ENCODE assay signal across 8 cellular contexts in the genomic region with DNA sequence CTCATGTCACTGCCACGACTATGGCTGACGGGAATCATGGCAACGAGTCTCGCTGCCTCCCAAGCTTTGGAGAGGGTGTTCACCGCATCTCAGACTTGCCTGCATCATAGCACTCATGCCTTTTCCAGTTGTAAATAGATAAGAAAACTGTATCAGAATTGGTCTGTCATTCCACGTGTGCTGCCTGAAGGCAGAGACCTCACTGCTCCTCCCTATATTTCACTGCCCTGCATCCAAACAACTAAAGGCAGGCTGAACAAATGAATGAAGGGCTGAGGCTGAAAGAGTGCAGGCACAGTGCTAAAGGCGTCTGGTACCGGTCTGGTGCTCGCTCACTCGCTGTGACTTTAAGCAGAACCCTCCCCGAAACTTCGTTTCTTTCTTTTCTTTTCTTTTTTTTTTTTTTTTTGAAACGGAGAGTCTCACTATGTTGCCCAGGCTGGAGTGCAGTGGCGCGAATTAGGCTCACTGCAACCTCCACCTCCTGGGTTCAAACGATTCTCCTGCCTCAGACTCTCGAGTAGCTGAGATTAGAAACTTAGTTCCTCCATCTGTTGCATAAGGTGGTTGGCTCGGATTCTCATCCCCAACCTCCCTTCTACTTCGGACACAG. TPM values are rescaled to one million over a fixed set of nuclear protein-coding genes. Genes with fewer than 3 reads are reported as not detected.
A peak's percentile ranks its signal among the peaks of the same experiment; 100 is the strongest.
DNase-seq lines count a peak whose midpoint lies in the region; ATAC-seq, FAIRE-seq and TF ChIP-seq lines count a peak whose summit lies in the region.

No MANE protein-coding gene starts in this region.

- H3K27ac ChIP-seq in cardiac muscle cell (peak overlapping the region; percentile 47), OCI-LY1 (ENCODE audit: low read depth, low read length, poor library complexity, severe bottlenecking) (no peak overlapping the region), endothelial cell of umbilical vein (ENCODE audit: insufficient read depth, low read depth, low read length) (peak overlapping the region; percentile 4), neuronal stem cell (replicated peaks; ENCODE audit: low read length) (no peak overlapping the region)

- no peak overlapping the region for H2BK12ac ChIP-seq in neuronal stem cell (ENCODE audit: low read length)

- no peak overlapping the region for H2BK120ac ChIP-seq in neuronal stem cell (ENCODE audit: low read depth, low read length)

- H3K9me2 ChIP-seq in OCI-LY1 (ENCODE audit: low read depth, low read length) = no peaks in the 10 kb centered on the region

- H3K9me3 ChIP-seq in cardiac muscle cell (ENCODE audit: low read depth) (no peaks in the 10 kb centered on the region), OCI-LY1 (ENCODE audit: low read length) (no peaks in the 10 kb centered on the region), endothelial cell of umbilical vein (replicated peaks; ENCODE audit: control insufficient read depth, insufficient read depth, low read length) (no peaks in the 10 kb centered on the region), neuronal stem cell (replicated peaks in 1 of 2; ENCODE audit: control insufficient read depth in 2 of 2, insufficient read depth in 1 of 2, low read depth in 1 of 2, low read length in 2 of 2) (no peaks in the 10 kb centered on the region)

- H3K36me3 ChIP-seq in cardiac muscle cell (no peaks in the 10 kb centered on the region), OCI-LY1 (ENCODE audit: insufficient read depth, low read length) (peaks cover 6% of the 10 kb centered on the region), endothelial cell of umbilical vein (ENCODE audit: control insufficient read depth in 2 of 2, extremely low read depth in 1 of 2, insufficient read depth in 2 of 2, low read length in 2 of 2) (no peaks in the 10 kb centered on the region), neuronal stem cell (replicated peaks in 1 of 2; ENCODE audit: control insufficient read depth in 2 of 2, insufficient read depth in 2 of 2, low read length in 2 of 2) (peaks cover 0 to 5% of the 10 kb centered on the region in 2 donors)

- peak overlapping the region; percentile 68 for H3K9ac ChIP-seq in OCI-LY1 (ENCODE audit: low read length)
- H3K9ac ChIP-seq in endothelial cell of umbilical vein (replicated peaks; ENCODE audit: extremely low read depth, insufficient read depth, low read length) = peak overlapping the region; percentile 49
- H3K9ac ChIP-seq in neuronal stem cell (ENCODE audit: low read depth, low read length, poor library complexity) = peak overlapping the region; percentile 97

- H3K18ac ChIP-seq in neuronal stem cell (ENCODE audit: low read length) = no peak overlapping the region

- H3K23ac ChIP-seq in neuronal stem cell (ENCODE audit: low read depth, low read length, poor library complexity) = peak overlapping the region; percentile 87

- H3F3A ChIP-seq in OCI-LY1 (ENCODE audit: insufficient read depth, low read length) = no peaks in the 10 kb centered on the region

- TF ChIP-seq CTCF in cardiac muscle cell (IDR thresholded peaks at IDR 0.05; ENCODE audit: low read depth, low read length) (no peak), OCI-LY1 (IDR thresholded peaks at IDR 0.05; ENCODE audit: low read length) (no peak), endothelial cell of umbilical vein (IDR thresholded peaks at IDR 0.05; ENCODE audit: extremely low read depth in 1 of 2, insufficient read depth in 1 of 2, low read depth in 1 of 2, low read length in 2 of 2) (no peak)

- no peak for TF ChIP-seq POLR2A in endothelial cell of umbilical vein (IDR thresholded peaks at IDR 0.05; ENCODE audit: low read depth, low read length)
- TF ChIP-seq POLR2A in H54 (IDR thresholded peaks at IDR 0.05; ENCODE audit: low read depth, low read length) = no peak

- no peak overlapping the region for H2BK15ac ChIP-seq in neuronal stem cell (ENCODE audit: low read length)

- no peak overlapping the region for H2BK5ac ChIP-seq in neuronal stem cell (ENCODE audit: low read length)

- POLR2A ChIA-PET in endothelial cell of umbilical vein (lab: Charles Lee) = interaction anchor here (0.7 to 1.5 kb wide), 4 partner anchors 16 to 167 kb away, joined by 3 to 5 read pairs (median 4); partner anchors contain the start of gene UROD

- H3K4me3 ChIP-seq in cardiac muscle cell (peak overlapping the region; percentile 48), OCI-LY1 (ENCODE audit: low read depth, low read length, poor library complexity, severe bottlenecking) (peak overlapping the region; percentile 89), endothelial cell of umbilical vein (replicated peaks in 1 of 3; ENCODE audit: insufficient read depth in 1 of 3, low read depth in 1 of 3, low read length in 3 of 3) (peak overlapping the region; percentile 42 to 89 (median 67)), neuronal stem cell (ENCODE audit: low read length in 2 of 2) (peak overlapping the region; percentile 86 to 94)

- no peak overlapping the region for H4K8ac ChIP-seq in neuronal stem cell (ENCODE audit: low read depth, low read length)

- ATAC-seq in Right ventricle myocardium inferior = no peak
- ATAC-seq in HG02970 (IDR thresholded peaks at IDR 0.05; ENCODE audit: low FRiP score, unreplicated experiment) = no peak

- peaks cover 4% of the 10 kb centered on the region for H3K79me1 ChIP-seq in neuronal stem cell (ENCODE audit: low read depth, low read length)

- no peak overlapping the region for H2AFZ ChIP-seq in OCI-LY1 (ENCODE audit: low read length)
- peak overlapping the region; percentile 86 for H2AFZ ChIP-seq in endothelial cell of umbilical vein (ENCODE audit: low read depth, low read length)
- peak overlapping the region; percentile 88 for H2AFZ ChIP-seq in neuronal stem cell (ENCODE audit: low read length)

- WGBS in neuronal stem cell (ENCODE audit: extremely low coverage in 2 of 2, insufficient read length in 2 of 2, insufficient replicate concordance in 1 of 2), 2 donors = no CpG with 5 or more reads among the region's 19 CpGs

- H3K27me3 ChIP-seq in cardiac muscle cell (no peaks in the 10 kb centered on the region), OCI-LY1 (ENCODE audit: insufficient read depth, low read length) (no peaks in the 10 kb centered on the region), endothelial cell of umbilical vein (ENCODE audit: control insufficient read depth in 2 of 2, insufficient read depth in 2 of 2, low read length in 2 of 2) (no peaks in the 10 kb centered on the region), neuronal stem cell (ENCODE audit: control insufficient read depth in 3 of 3, insufficient read depth in 3 of 3, low read depth in 1 of 3, low read length in 3 of 3) (no peaks in the 10 kb centered on the region)

- H3K4ac ChIP-seq in neuronal stem cell (ENCODE audit: low read length) = no peak overlapping the region

- no peaks in the 10 kb centered on the region for H4K20me1 ChIP-seq in OCI-LY1 (ENCODE audit: insufficient read depth, low read length)
- H4K20me1 ChIP-seq in endothelial cell of umbilical vein (replicated peaks; ENCODE audit: control insufficient read depth, extremely low read depth, insufficient read depth, low read length) = no peaks in the 10 kb centered on the region

- H3K4me1 ChIP-seq in cardiac muscle cell (ENCODE audit: low read depth) (peaks cover 6% of the 10 kb centered on the region), OCI-LY1 (ENCODE audit: insufficient read depth, low read length, severe bottlenecking) (peaks cover 15% of the 10 kb centered on the region), endothelial cell of umbilical vein (ENCODE audit: control insufficient read depth, extremely low read depth, insufficient read depth, low read length) (peaks cover 8% of the 10 kb centered on the region), neuronal stem cell (ENCODE audit: control insufficient read depth in 2 of 2, insufficient read depth in 1 of 2, low read depth in 1 of 2, low read length in 2 of 2) (peaks cover 4 to 6% of the 10 kb centered on the region in 2 donors)

- dilution Hi-C loops in endothelial cell of umbilical vein (cut with MboI; ENCODE audit: extremely low pct_ligation_motif_present, low sequenced_read_pairs) = no loop called here

- peaks cover 21% of the 10 kb centered on the region for H3K79me2 ChIP-seq in OCI-LY1 (ENCODE audit: insufficient read depth, low read length)
- peaks cover 9% of the 10 kb centered on the region for H3K79me2 ChIP-seq in endothelial cell of umbilical vein (ENCODE audit: control insufficient read depth, insufficient read depth, low read length)

- DNase-seq in cardiac muscle cell (ENCODE audit: low read depth in 1 of 2, low spot score in 1 of 2) = peak in 1 of 2 donors; percentile 9
- DNase-seq in Right ventricle myocardium inferior (ENCODE audit: missing footprints) = no peak
- DNase-seq in endothelial cell of umbilical vein (ENCODE audit: low read depth, low spot score) = peak; percentile 23
- DNase-seq in neuronal stem cell (ENCODE audit: low spot score) = no peak
- no peak for DNase-seq in H54 (ENCODE audit: insufficient read length, low spot score)
- DNase-seq in NCI-H1436 treated with DMSO at 0.1 percent for 48 hours (lab: John Stamatoyannopoulos, UW) = no peak

- no peak overlapping the region for H2AK5ac ChIP-seq in neuronal stem cell (ENCODE audit: low read depth, low read length)

- BruUV-seq in endothelial cell of umbilical vein (replicated peaks; lab: Mats Ljungman, UMichigan) = TSS peak; percentile 43

- FAIRE-seq in endothelial cell of umbilical vein (lab: Jason Lieb, UNC) (no peak), H54 (lab: Jason Lieb, UNC) (no peak)

- CTCF ChIA-PET in endothelial cell of umbilical vein (lab: Charles Lee) = interaction anchor here (0.6 to 2.3 kb wide), 10 partner anchors 16 to 186 kb away, joined by 3 to 15 read pairs (median 3); partner anchors contain the start of genes HECTD3, PLK3, PTCH2 and UROD

- H3K4me2 ChIP-seq in OCI-LY1 (ENCODE audit: low read length) = peak overlapping the region; percentile 98
- peak overlapping the region; percentile 66 for H3K4me2 ChIP-seq in endothelial cell of umbilical vein (ENCODE audit: insufficient read depth, low read length)
- peak overlapping the region; percentile 95 for H3K4me2 ChIP-seq in neuronal stem cell (ENCODE audit: insufficient read depth, low read length, poor library complexity, severe bottlenecking)

- H4K91ac ChIP-seq in neuronal stem cell (ENCODE audit: low read depth, low read length, poor library complexity) = no peak overlapping the region

- peak overlapping the region; percentile 40 for H3K14ac ChIP-seq in neuronal stem cell (ENCODE audit: low read length)

- intact Hi-C loops in Right ventricle myocardium inferior (cut with DNase I) = loop anchor here (2.0 kb wide), 1 partner anchor 27 kb away; the partner anchor contains the start of gene UROD
- intact Hi-C loops in endothelial cell of umbilical vein (cut with micrococcal nuclease) = loop anchor here (1.0 to 2.0 kb wide), 6 partner anchors 16 to 317 kb away; partner anchors contain the start of gene UROD

- H3K9me1 ChIP-seq in endothelial cell of umbilical vein (replicated peaks; ENCODE audit: control insufficient read depth, extremely low read depth, insufficient read depth, low read length) = no peaks in the 10 kb centered on the region

RNA-seq across cellular contexts. Expression of gene EIF2B3, which starts 0.5 kb away (rescaled TPM):
- 20.7 and 22.8 TPM in 2 replicates for total RNA-seq in cardiac muscle cell
- 39.7 and 62.6 TPM in 2 replicates for polyA plus RNA-seq in cardiac muscle cell
- 41.8 TPM for total RNA-seq in Right ventricle myocardium inferior
- 39.6 and 45.1 TPM in 2 replicates for total RNA-seq in endothelial cell of umbilical vein
- polyA plus RNA-seq in endothelial cell of umbilical vein = 25.7 and 28.4 TPM in 2 replicates
- polyA plus RNA-seq in endothelial cell of umbilical vein (2011; cell fraction: cytosol; rRNA removed) = 39.1 and 42.6 TPM in 2 replicates
- polyA plus RNA-seq in endothelial cell of umbilical vein (2011; cell fraction: nucleus; rRNA removed) = 25.2 and 32.6 TPM in 2 replicates
- polyA plus RNA-seq in endothelial cell of umbilical vein (2012) = 32.2 and 54.6 TPM in 2 replicates
- polyA minus RNA-seq in endothelial cell of umbilical vein = 34.9 and 39.8 TPM in 2 replicates
- 12.0 TPM for polyA minus RNA-seq in endothelial cell of umbilical vein (2011; cell fraction: cytosol; rRNA and poly(A)+ RNA removed)
- polyA minus RNA-seq in endothelial cell of umbilical vein (2011; cell fraction: nucleus; rRNA and poly(A)+ RNA removed) = 37.8 and 43.4 TPM in 2 replicates
- polyA plus RNA-seq in neuronal stem cell (2013, experiment 1 of 2) = 23.1 TPM
- 24.6 TPM for polyA plus RNA-seq in neuronal stem cell (2013, experiment 2 of 2)

RNA-seq across cellular contexts. Expression of gene HECTD3, which starts 25.3 kb away (rescaled TPM):
- total RNA-seq in cardiac muscle cell (22.5 TPM in 2 replicates), Right ventricle myocardium inferior (25.7 TPM), endothelial cell of umbilical vein (72.6 and 80.0 TPM in 2 replicates)
- polyA plus RNA-seq in cardiac muscle cell (22.5 and 28.1 TPM in 2 replicates), endothelial cell of umbilical vein (114 and 130 TPM in 2 replicates)
- polyA plus RNA-seq in endothelial cell of umbilical vein (2011; cell fraction: cytosol; rRNA removed) = 60.6 and 62.0 TPM in 2 replicates
- 211 and 218 TPM in 2 replicates for polyA plus RNA-seq in endothelial cell of umbilical vein (2011; cell fraction: nucleus; rRNA removed)
- 51.9 and 52.8 TPM in 2 replicates for polyA plus RNA-seq in endothelial cell of umbilical vein (2012)
- 123 and 125 TPM in 2 replicates for polyA minus RNA-seq in endothelial cell of umbilical vein
- polyA minus RNA-seq in endothelial cell of umbilical vein (2011; cell fraction: cytosol; rRNA and poly(A)+ RNA removed) = 18.9 TPM
- 40.1 and 41.0 TPM in 2 replicates for polyA minus RNA-seq in endothelial cell of umbilical vein (2011; cell fraction: nucleus; rRNA and poly(A)+ RNA removed)
- polyA plus RNA-seq in neuronal stem cell (2013, experiment 1 of 2) = 14.3 TPM
- 14.3 TPM for polyA plus RNA-seq in neuronal stem cell (2013, experiment 2 of 2)

RNA-seq across cellular contexts. Expression of gene UROD, which starts 26.2 kb away (rescaled TPM):
- 110 and 142 TPM in 2 replicates for total RNA-seq in cardiac muscle cell
- polyA plus RNA-seq in cardiac muscle cell = 200 and 237 TPM in 2 replicates
- 71.7 TPM for total RNA-seq in Right ventricle myocardium inferior
- total RNA-seq in endothelial cell of umbilical vein = 187 and 192 TPM in 2 replicates
- polyA plus RNA-seq in endothelial cell of umbilical vein = 636 and 661 TPM in 2 replicates
- 439 and 454 TPM in 2 replicates for polyA plus RNA-seq in endothelial cell of umbilical vein (2011; cell fraction: cytosol; rRNA removed)
- 684 and 752 TPM in 2 replicates for polyA plus RNA-seq in endothelial cell of umbilical vein (2011; cell fraction: nucleus; rRNA removed)
- 165 and 193 TPM in 2 replicates for polyA plus RNA-seq in endothelial cell of umbilical vein (2012)
- polyA minus RNA-seq in endothelial cell of umbilical vein = 334 and 362 TPM in 2 replicates
- 47.6 TPM for polyA minus RNA-seq in endothelial cell of umbilical vein (2011; cell fraction: cytosol; rRNA and poly(A)+ RNA removed)
- 106 and 120 TPM in 2 replicates for polyA minus RNA-seq in endothelial cell of umbilical vein (2011; cell fraction: nucleus; rRNA and poly(A)+ RNA removed)
- polyA plus RNA-seq in neuronal stem cell (2013, experiment 1 of 2) = 53.9 TPM
- 50.6 TPM for polyA plus RNA-seq in neuronal stem cell (2013, experiment 2 of 2)

Comparison
In these comparisons a context has a peak if more than half of its experiments do, and no peak if none do; other contexts are left out.
1. H3K27ac ChIP-seq: peak in cardiac muscle cell (single experiment) and endothelial cell of umbilical vein (single experiment); none in OCI-LY1 (single experiment) and neuronal stem cell (single experiment).
2. Peak in every context shown above with its lines, with median percentiles within 50 percentile points of each other: H3K4me3 ChIP-seq, H3K4me2 ChIP-seq and H3K9ac ChIP-seq.